Comparison of ENCODE assay signal across 33 cellular contexts in the genomic region with DNA sequence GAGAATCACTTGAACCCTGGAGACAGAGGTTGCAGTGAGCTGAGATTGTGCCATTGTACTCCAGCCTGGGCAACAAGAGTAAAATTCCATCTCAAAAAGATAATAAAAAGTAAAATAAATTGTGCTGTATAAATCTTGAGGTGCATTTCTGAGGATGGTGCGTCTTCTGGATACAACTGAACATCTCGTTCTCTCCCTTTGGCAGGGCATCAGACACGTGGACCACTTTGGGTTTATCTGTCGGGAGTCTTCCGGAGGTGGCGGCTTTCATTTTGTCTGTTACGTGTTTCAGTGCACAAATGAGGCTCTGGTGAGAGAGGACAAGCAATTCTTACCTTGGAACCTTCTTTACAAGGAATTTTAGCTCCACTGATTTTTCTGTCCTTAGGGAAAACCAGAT.
"Had no signal": no experiment of that assay in that cellular context is flagged by ENCODE, and none has a peak within 500 bp of the region (broad histone marks: within the 10 kb centered on the region; RNA-seq: fewer than 3 reads in every experiment).

No MANE protein-coding gene starts in this region.

- ATAC-seq: activated CD8-positive, alpha-beta T cell treated with anti-CD3 and anti-CD28 coated beads for 36 hours; activated naive CD4-positive, alpha-beta T cell treated with anti-CD3 and anti-CD28 coated beads, Interleukin-2, amount 50 U/mL, for 72 hours; activated T-cell treated with anti-CD3 and anti-CD28 coated beads, Interleukin-2, amount 50 U/mL, for 4 hours; activated T-cell treated with anti-CD3 and anti-CD28 coated beads, Interleukin-2, amount 50 U/mL, for 72 hours; activated T-helper 17 cell treated with anti-CD3 and anti-CD28 coated beads, Interleukin-2, amount 50 U/mL, for 72 hours; body of pancreas had no signal

- H3K4me3 ChIP-seq: adrenal gland, body of pancreas, breast epithelium had no signal

- H3K27me3 ChIP-seq: adrenal gland, body of pancreas, brain microvascular endothelial cell, breast epithelium had no signal

- H3K27ac ChIP-seq: adrenal gland, body of pancreas, brain microvascular endothelial cell, breast epithelium, VCaP had no signal

- H3K9me3 ChIP-seq: adrenal gland, body of pancreas, breast epithelium had no signal

- DNase-seq: activated B cell treated with CpG ODN at 0.5 μM for 24 hours; activated CD4-positive, alpha-beta memory T cell treated with anti-CD3 and anti-CD28 coated beads for 36 hours; activated CD4-positive, alpha-beta T cell treated with anti-CD3 and anti-CD28 coated beads for 4 hours; activated CD4-positive, alpha-beta T cell treated with anti-CD3 and anti-CD28 coated beads, Interleukin-2, amount 10 ng/mL, durations not matched to agents 24 days and 14 days; activated CD4-positive, alpha-beta T cell treated with anti-CD3 and anti-CD28 coated beads, Interleukin-2, amount 50 U/mL, for 1 hour; activated CD4-positive, alpha-beta T cell treated with anti-CD3 and anti-CD28 coated beads, Interleukin-2, amount 50 U/mL, for 4 hours; activated CD4-positive, CD25-positive, alpha-beta regulatory T cell treated with anti-CD3 and anti-CD28 coated beads, Interleukin-2, amount 50 U/mL, for 72 hours; activated CD8-positive, alpha-beta memory T cell treated with anti-CD3 and anti-CD28 coated beads, Interleukin-2, amount 50 U/mL, for 4 hours; activated CD8-positive, alpha-beta T cell treated with anti-CD3 and anti-CD28 coated beads for 36 hours; activated effector memory CD4-positive, alpha-beta T cell treated with anti-CD3 and anti-CD28 coated beads, Interleukin-2, amount 50 U/mL, for 16 hours; activated gamma-delta T cell treated with Interleukin-2 at 50 U/mL for 16 hours; activated naive CD4-positive, alpha-beta T cell; activated naive CD4-positive, alpha-beta T cell treated with anti-CD3 and anti-CD28 coated beads for 36 hours; activated naive CD4-positive, alpha-beta T cell treated with anti-CD3 and anti-CD28 coated beads, Interleukin-2, amount 50 U/mL, for 16 hours; activated naive CD8-positive, alpha-beta T cell treated with anti-CD3 and anti-CD28 coated beads for 36 hours; activated T-cell treated with anti-CD3 and anti-CD28 coated beads for 4 hours; activated T-cell treated with anti-CD3 and anti-CD28 coated beads, Interleukin-2, amount 50 U/mL, for 1 hour; activated T-cell treated with anti-CD3 and anti-CD28 coated beads, Interleukin-2, amount 50 U/mL, for 4 hours; activated T-cell treated with anti-CD3 and anti-CD28 coated beads, Interleukin-2, amount 50 U/mL, for 72 hours; adrenal gland; amniotic stem cell; aorta; body of pancreas; brain microvascular endothelial cell; central memory CD4-positive, alpha-beta T cell; cerebellar nuclear complex; T-helper 1 cell; T-helper 2 cell; T-helper 9 cell had no signal

- H3K4me1 ChIP-seq: breast epithelium had no signal

- H3K36me3 ChIP-seq: adrenal gland, breast epithelium had no signal
